Comparison of ENCODE assay signal across 25 cellular contexts in the genomic region with DNA sequence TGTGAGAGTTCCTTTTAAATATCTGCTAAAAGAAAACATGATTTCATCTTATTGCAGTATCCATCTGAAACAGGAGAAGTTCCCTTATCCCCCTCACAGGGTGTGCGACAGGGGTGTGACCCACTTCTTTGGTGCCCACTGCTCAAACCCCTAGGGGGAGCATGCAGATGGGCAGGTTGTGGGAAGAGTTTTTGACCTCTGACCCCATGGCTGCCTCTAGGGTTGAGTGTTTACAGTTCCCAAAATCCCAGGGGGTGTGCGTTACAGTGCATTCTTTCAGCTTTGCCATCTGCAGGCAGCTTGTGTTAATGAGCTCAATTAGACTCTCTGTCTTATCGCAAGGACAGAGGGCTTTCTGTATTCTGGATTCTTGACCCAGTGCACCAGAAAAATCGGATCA.
"Had no signal": no experiment of that assay in that cellular context is flagged by ENCODE, and none has a peak within 500 bp of the region (broad histone marks: within the 10 kb centered on the region; RNA-seq: fewer than 3 reads in every experiment).

No MANE protein-coding gene starts in this region.

- H3K36me3 Mint-ChIP-seq: activated CD4-positive, alpha-beta memory T cell treated with anti-CD3 and anti-CD28 coated beads for 36 hours; activated naive CD4-positive, alpha-beta T cell treated with anti-CD3 and anti-CD28 coated beads, Interleukin-2, amount 50 U/mL, for 72 hours; natural killer cell; stimulated activated memory B cell treated with anti-CD40 and anti-IgM and Interleukin-4, amounts not matched to agents 10 μg/mL and 1 μg/mL and 100 μg/mL, for 72 hours; type B pancreatic cell had no signal

- H3K27ac Mint-ChIP-seq: activated CD4-positive, alpha-beta memory T cell treated with anti-CD3 and anti-CD28 coated beads for 36 hours; activated CD4-positive, alpha-beta T cell treated with anti-CD3 and anti-CD28 coated beads, Interleukin-2, amount 10 ng/mL, durations not matched to agents 24 days and 14 days; activated naive CD4-positive, alpha-beta T cell treated with anti-CD3 and anti-CD28 coated beads, Interleukin-2, amount 50 U/mL, for 72 hours; natural killer cell; progenitor cell of endocrine pancreas; stimulated activated memory B cell treated with anti-CD40 and anti-IgM and Interleukin-4, amounts not matched to agents 10 μg/mL and 1 μg/mL and 100 μg/mL, for 72 hours; type B pancreatic cell had no signal

- H3K9me3 Mint-ChIP-seq: activated CD4-positive, alpha-beta memory T cell treated with anti-CD3 and anti-CD28 coated beads for 36 hours; activated CD4-positive, alpha-beta T cell treated with anti-CD3 and anti-CD28 coated beads, Interleukin-2, amount 10 ng/mL, durations not matched to agents 24 days and 14 days; activated naive CD4-positive, alpha-beta T cell treated with anti-CD3 and anti-CD28 coated beads, Interleukin-2, amount 50 U/mL, for 72 hours; stimulated activated memory B cell treated with anti-CD40 and anti-IgM and Interleukin-4, amounts not matched to agents 10 μg/mL and 1 μg/mL and 100 μg/mL, for 72 hours; stimulated activated naive CD8-positive, alpha-beta T cell treated with anti-CD3 and anti-CD28 coated beads, Interleukin-15, amount 100 ng/mL, for 72 hours; type B pancreatic cell had no signal

- H3K4me3 Mint-ChIP-seq: activated CD4-positive, alpha-beta memory T cell treated with anti-CD3 and anti-CD28 coated beads for 36 hours; activated CD4-positive, alpha-beta T cell treated with anti-CD3 and anti-CD28 coated beads, Interleukin-2, amount 10 ng/mL, durations not matched to agents 24 days and 14 days; natural killer cell; stimulated activated memory B cell treated with anti-CD40 and anti-IgM and Interleukin-4, amounts not matched to agents 10 μg/mL and 1 μg/mL and 100 μg/mL, for 72 hours; stimulated activated naive CD8-positive, alpha-beta T cell treated with anti-CD3 and anti-CD28 coated beads, Interleukin-15, amount 100 ng/mL, for 72 hours; type B pancreatic cell had no signal

- H3K27me3 Mint-ChIP-seq: activated CD4-positive, alpha-beta memory T cell treated with anti-CD3 and anti-CD28 coated beads for 36 hours; activated CD4-positive, alpha-beta T cell treated with anti-CD3 and anti-CD28 coated beads, Interleukin-2, amount 10 ng/mL, durations not matched to agents 24 days and 14 days; progenitor cell of endocrine pancreas; stimulated activated memory B cell treated with anti-CD40 and anti-IgM and Interleukin-4, amounts not matched to agents 10 μg/mL and 1 μg/mL and 100 μg/mL, for 72 hours had no signal

- DNase-seq: activated CD4-positive, alpha-beta memory T cell treated with anti-CD3 and anti-CD28 coated beads for 36 hours; activated CD4-positive, alpha-beta T cell treated with anti-CD3 and anti-CD28 coated beads, Interleukin-2, amount 10 ng/mL, durations not matched to agents 24 days and 14 days; activated CD4-positive, CD25-positive, alpha-beta regulatory T cell treated with anti-CD3 and anti-CD28 coated beads, Interleukin-2, amount 50 U/mL, for 72 hours; activated CD8-positive, alpha-beta memory T cell treated with anti-CD3 and anti-CD28 coated beads, Interleukin-2, amount 50 U/mL, for 4 hours; activated naive CD4-positive, alpha-beta T cell; activated T-cell treated with anti-CD3 and anti-CD28 coated beads, Interleukin-2, amount 50 U/mL, for 1 hour; central memory CD4-positive, alpha-beta T cell; foreskin keratinocyte; heart right ventricle; left lung; lower lobe of right lung; mesenchymal stem cell; natural killer cell; ovary; stimulated activated CD4-positive, alpha-beta T cell treated with anti-CD3 and anti-CD28 coated beads, Interleukin-1b, Interleukin-23, amount 100 ng/mL, for 48 hours; stimulated activated CD4-positive, alpha-beta T cell treated with anti-CD3 and anti-CD28 coated beads, Interleukin-4, amount 100 ng/mL, for 4 hours; stimulated activated CD8-positive, alpha-beta memory T cell treated with anti-CD3 and anti-CD28 coated beads, Interleukin-4, amount 100 ng/mL, for 48 hours; stimulated activated naive CD8-positive, alpha-beta T cell treated with anti-CD3 and anti-CD28 coated beads, Interleukin-15, amount 100 ng/mL, for 72 hours; substantia nigra; uterus; WERI-Rb-1 had no signal

- H3K4me1 Mint-ChIP-seq: activated CD4-positive, alpha-beta T cell treated with anti-CD3 and anti-CD28 coated beads, Interleukin-2, amount 10 ng/mL, durations not matched to agents 24 days and 14 days; natural killer cell; stimulated activated memory B cell treated with anti-CD40 and anti-IgM and Interleukin-4, amounts not matched to agents 10 μg/mL and 1 μg/mL and 100 μg/mL, for 72 hours; stimulated activated naive CD8-positive, alpha-beta T cell treated with anti-CD3 and anti-CD28 coated beads, Interleukin-15, amount 100 ng/mL, for 72 hours had no signal

- ATAC-seq: activated naive CD4-positive, alpha-beta T cell treated with anti-CD3 and anti-CD28 coated beads, Interleukin-2, amount 50 U/mL, for 72 hours; foreskin keratinocyte; heart right ventricle; left lung; lower lobe of right lung; natural killer cell; stimulated activated memory B cell treated with anti-CD40 and anti-IgM and Interleukin-4, amounts not matched to agents 10 μg/mL and 1 μg/mL and 100 μg/mL, for 72 hours; stimulated activated naive CD8-positive, alpha-beta T cell treated with anti-CD3 and anti-CD28 coated beads, Interleukin-15, amount 100 ng/mL, for 72 hours had no signal
